ENCODE assay signal across 3 cellular contexts in the genomic region with DNA sequence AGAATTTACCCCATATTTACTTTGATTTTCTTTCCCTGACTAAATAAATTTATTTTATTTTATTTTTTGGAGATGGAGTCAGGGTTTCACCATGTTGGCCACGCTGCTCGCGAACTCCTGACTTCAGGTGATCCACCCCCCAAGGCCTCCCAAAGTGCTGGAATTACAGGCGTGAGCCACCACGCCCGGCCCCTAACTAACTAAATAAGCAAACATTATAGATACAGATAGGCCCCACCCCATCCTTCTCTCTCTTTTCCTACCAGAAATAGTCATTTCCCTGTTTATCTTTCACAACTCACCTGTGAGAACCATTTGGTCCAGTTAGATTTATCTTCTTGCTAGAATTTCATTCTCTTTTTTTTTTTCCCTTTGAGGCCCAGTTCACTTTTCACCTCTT.
"Had no signal": no experiment of that assay in that cellular context is flagged by ENCODE, and none has a peak within 500 bp of the region (broad histone marks: within the 10 kb centered on the region; RNA-seq: fewer than 3 reads in every experiment).

No MANE protein-coding gene starts in this region.

- H3K4me3 ChIP-seq: GM12878 had no signal

- DNase-seq: GDM1, GF-D8 had no signal

- ATAC-seq: GM12878 had no signal
